21 cellular contexts compared by ENCODE assay signal in the genomic region with DNA sequence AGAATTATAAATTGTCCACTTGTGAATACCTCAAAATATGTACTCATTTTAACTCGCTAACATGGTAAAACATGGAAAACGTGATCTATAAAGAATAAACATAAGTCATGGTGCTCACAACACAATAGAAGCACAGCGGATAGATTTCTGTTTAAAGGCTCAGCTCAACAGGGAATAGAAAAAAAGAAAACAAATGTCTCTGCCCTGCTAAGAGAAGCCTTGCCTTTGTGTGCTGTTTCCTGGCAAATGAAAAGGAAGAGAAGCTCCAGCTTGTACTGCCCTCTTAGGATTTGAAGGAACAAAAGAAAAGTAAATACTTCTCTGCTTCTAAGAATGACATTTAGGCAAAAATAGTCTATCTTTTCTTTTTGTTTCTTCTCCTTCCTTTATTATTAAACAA.
DNase-seq lines count a peak whose midpoint lies in the region; ATAC-seq and TF ChIP-seq lines count a peak whose summit lies in the region.
"Had no signal": no experiment of that assay in that cellular context is flagged by ENCODE, and none has a peak within 500 bp of the region (broad histone marks: within the 10 kb centered on the region; RNA-seq: fewer than 3 reads in every experiment).

No MANE protein-coding gene starts in this region.

- peaks cover 6% of the 10 kb centered on the region; the same call in 2 of the 3 replicates for H3K9me3 Mint-ChIP-seq in GM23338
- H3K9me3 Mint-ChIP-seq: natural killer cell treated with Interleukin-12 subunit alpha and Interleukin-12 subunit beta and Interleukin-15 and Interleukin-18, amount 100 ng/mL, for 72 hours; stimulated activated memory B cell treated with anti-CD40 and anti-IgM and Interleukin-4, amounts not matched to agents 10 μg/mL and 1 μg/mL and 100 μg/mL, for 72 hours; T-cell had no signal

- peak; percentile 87 for ATAC-seq in GM23338
- no peak for ATAC-seq in left lung
- no peak for ATAC-seq in HG02884 (IDR thresholded peaks at IDR 0.05; ENCODE audit: unreplicated experiment)
- ATAC-seq: GM12878; K562; left ventricle myocardium superior; natural killer cell treated with Interleukin-12 subunit alpha and Interleukin-12 subunit beta and Interleukin-15 and Interleukin-18, amount 100 ng/mL, for 72 hours; right lobe of liver; stimulated activated memory B cell treated with anti-CD40 and anti-IgM and Interleukin-4, amounts not matched to agents 10 μg/mL and 1 μg/mL and 100 μg/mL, for 72 hours; T-cell had no signal

- peaks cover 5% of the 10 kb centered on the region for H3K27me3 Mint-ChIP-seq in GM23338 (ENCODE audit: insufficient read depth, low read depth, poor library complexity)

- H3K36me3 ChIP-seq in GM23338 (ENCODE audit: insufficient read depth) = no peaks in the 10 kb centered on the region
- H3K36me3 ChIP-seq in left lung = no peaks in the 10 kb centered on the region
- H3K36me3 ChIP-seq: Peyer's patch, right lobe of liver had no signal

- H2AFZ ChIP-seq in GM23338 = no peak overlapping the region

- peak; percentile 58 for DNase-seq in GM23338 (ENCODE audit: low spot score)
- peak; percentile 57 for DNase-seq in NCI-H1436 treated with DMSO at 0.1 percent for 48 hours (lab: John Stamatoyannopoulos, UW)
- DNase-seq in brain pericyte (ENCODE audit: low read depth, low spot score) = peak; percentile 24
- DNase-seq in myocyte (ENCODE audit: low read depth) = peak; percentile 65
- DNase-seq in HPDE6-E6E7 (ENCODE audit: extremely low spot score) = no peak
- DNase-seq in left lung = no peak
- DNase-seq in NCI-H524 treated with DMSO at 0.1 percent for 48 hours (lab: John Stamatoyannopoulos, UW) = no peak
- DNase-seq: activated CD8-positive, alpha-beta memory T cell treated with anti-CD3 and anti-CD28 coated beads, Interleukin-2, amount 50 U/mL, for 4 hours; activated naive CD4-positive, alpha-beta T cell treated with anti-CD3 and anti-CD28 coated beads, Interleukin-2, amount 50 U/mL, for 16 hours; C1 segment of cervical spinal cord; central memory CD4-positive, alpha-beta T cell; left ventricle myocardium superior; NCI-H2171; Peyer's patch; right lobe of liver; T-cell had no signal

- no peaks in the 10 kb centered on the region for H4K20me1 ChIP-seq in GM23338 (replicated peaks; ENCODE audit: insufficient read depth)

- H3K4me3 ChIP-seq in GM23338 (no peak overlapping the region), left lung (no peak overlapping the region)
- H3K4me3 ChIP-seq: GM12878, K562, Peyer's patch, right lobe of liver had no signal

- TF ChIP-seq CTCF in GM23338 (conservative IDR thresholded peaks at IDR 0.05; ENCODE audit: low read depth in 2 of 2) (no peak), left lung (IDR thresholded peaks at IDR 0.05) (no peak)

- H3K9me2 ChIP-seq in GM23338 (ENCODE audit: insufficient read depth) = no peaks in the 10 kb centered on the region; the same call in 1 of the 2 replicates

- H3K9me3 ChIP-seq in left lung = peaks cover 0 to 2% of the 10 kb centered on the region in 2 donors
- H3K9me3 ChIP-seq: Peyer's patch, right lobe of liver had no signal

- intact Hi-C loops in left lung (cut with DNase I) = no loop called here

- H3K4me2 ChIP-seq in GM23338 = 0 out of 2 replicates have a peak overlapping the region, but pooled peaks have one; percentile 33

- H3K36me3 Mint-ChIP-seq in GM23338 (ENCODE audit: low read depth) = peaks cover 7% of the 10 kb centered on the region; the same call in 2 of the 3 replicates
- H3K36me3 Mint-ChIP-seq: natural killer cell treated with Interleukin-12 subunit alpha and Interleukin-12 subunit beta and Interleukin-15 and Interleukin-18, amount 100 ng/mL, for 72 hours; stimulated activated memory B cell treated with anti-CD40 and anti-IgM and Interleukin-4, amounts not matched to agents 10 μg/mL and 1 μg/mL and 100 μg/mL, for 72 hours; T-cell had no signal

- no peaks in the 10 kb centered on the region for H3K79me2 ChIP-seq in GM23338 (replicated peaks; ENCODE audit: insufficient read depth)

- H3K27ac ChIP-seq in GM23338 (ENCODE audit: low read depth) (peak overlapping the region; percentile 56), left lung (no peak overlapping the region)
- H3K27ac ChIP-seq: Peyer's patch, right lobe of liver had no signal

- H3K4me1 Mint-ChIP-seq in GM23338 = peaks cover 53% of the 10 kb centered on the region

- peaks cover 48% of the 10 kb centered on the region for H3K4me1 ChIP-seq in GM23338 (ENCODE audit: insufficient read depth)
- no peaks in the 10 kb centered on the region for H3K4me1 ChIP-seq in left lung
- H3K4me1 ChIP-seq: Peyer's patch, right lobe of liver had no signal

- H3K27ac Mint-ChIP-seq in GM23338 = no peak overlapping the region
- H3K27ac Mint-ChIP-seq: stimulated activated memory B cell treated with anti-CD40 and anti-IgM and Interleukin-4, amounts not matched to agents 10 μg/mL and 1 μg/mL and 100 μg/mL, for 72 hours; T-cell had no signal

- H3K27me3 ChIP-seq in GM23338 (ENCODE audit: insufficient read depth) (no peaks in the 10 kb centered on the region), left lung (no peaks in the 10 kb centered on the region)
- H3K27me3 ChIP-seq: Peyer's patch, right lobe of liver had no signal

- H3F3A ChIP-seq in GM23338 (replicated peaks; ENCODE audit: low read depth) = 0 out of 2 replicates have a peak, but pooled peaks cover 6% of the 10 kb centered on the region

- no peak overlapping the region for H3K4me3 Mint-ChIP-seq in GM23338
- H3K4me3 Mint-ChIP-seq: natural killer cell treated with Interleukin-12 subunit alpha and Interleukin-12 subunit beta and Interleukin-15 and Interleukin-18, amount 100 ng/mL, for 72 hours; stimulated activated memory B cell treated with anti-CD40 and anti-IgM and Interleukin-4, amounts not matched to agents 10 μg/mL and 1 μg/mL and 100 μg/mL, for 72 hours; T-cell had no signal

TF ChIP-seq in GM23338, 12 proteins besides CTCF, POLR2A, EP300 and RAD21:
- TF ChIP-seq POLR2AphosphoS5 (IDR thresholded peaks at IDR 0.05; ENCODE audit: low read depth) (no peak), EZH2phosphoT487 (IDR thresholded peaks at IDR 0.05; ENCODE audit: unreplicated experiment) (no peak), ZNF462 (CRISPR knock-in tag; IDR thresholded peaks at IDR 0.05) (peak; percentile 52; the same call in 1 of the 2 replicates), ZNF114 (CRISPR knock-in tag; IDR thresholded peaks at IDR 0.05) (no peak)

Comparison
In these comparisons a context has a peak if more than half of its experiments do, and no peak if none do; other contexts are left out.
1. DNase-seq: peak in GM23338 (single experiment), NCI-H1436 treated with DMSO at 0.1 percent for 48 hours (single experiment), brain pericyte (single experiment) and myocyte (single experiment); none in HPDE6-E6E7 (single experiment), left lung (0 of 2) and NCI-H524 treated with DMSO at 0.1 percent for 48 hours (single experiment).